ENCODE assay signal across 1 cellular context in the genomic region with DNA sequence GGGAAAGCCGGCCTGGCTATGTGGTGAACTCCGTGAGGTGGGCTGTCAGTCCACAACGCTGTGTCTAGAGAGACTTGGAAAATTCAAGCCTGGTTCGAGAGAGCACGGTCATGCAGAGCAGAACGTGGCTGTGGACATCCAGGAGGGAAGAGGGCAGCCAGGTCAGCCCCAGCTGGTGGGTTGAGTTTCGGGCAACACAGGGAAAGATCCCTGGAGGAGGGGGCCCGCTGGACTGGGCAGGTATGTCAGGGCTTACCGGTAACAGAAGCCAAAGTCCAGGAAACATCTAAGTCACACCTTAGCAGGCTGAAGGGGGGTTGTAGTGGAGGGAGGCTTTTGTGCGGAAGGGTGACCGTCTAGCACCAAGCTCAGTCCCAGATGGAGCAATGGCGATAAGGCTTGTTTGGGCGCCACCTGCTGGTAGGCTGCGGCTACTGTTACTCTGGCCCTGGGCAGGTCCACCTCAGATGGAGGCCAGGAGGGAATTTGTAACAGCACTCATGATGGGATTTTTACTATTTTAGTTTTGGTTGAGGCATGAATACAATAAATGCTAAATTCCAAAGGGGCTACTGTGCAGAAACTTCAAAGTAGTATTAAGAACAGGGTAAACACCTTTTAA.
TF ChIP-seq lines count a peak whose summit lies in the region.

No MANE protein-coding gene starts in this region.

TF ChIP-seq in GM12878, 131 proteins besides CTCF, POLR2A, EP300 and RAD21 (continued from another document):
- TF ChIP-seq, protein P1, sequence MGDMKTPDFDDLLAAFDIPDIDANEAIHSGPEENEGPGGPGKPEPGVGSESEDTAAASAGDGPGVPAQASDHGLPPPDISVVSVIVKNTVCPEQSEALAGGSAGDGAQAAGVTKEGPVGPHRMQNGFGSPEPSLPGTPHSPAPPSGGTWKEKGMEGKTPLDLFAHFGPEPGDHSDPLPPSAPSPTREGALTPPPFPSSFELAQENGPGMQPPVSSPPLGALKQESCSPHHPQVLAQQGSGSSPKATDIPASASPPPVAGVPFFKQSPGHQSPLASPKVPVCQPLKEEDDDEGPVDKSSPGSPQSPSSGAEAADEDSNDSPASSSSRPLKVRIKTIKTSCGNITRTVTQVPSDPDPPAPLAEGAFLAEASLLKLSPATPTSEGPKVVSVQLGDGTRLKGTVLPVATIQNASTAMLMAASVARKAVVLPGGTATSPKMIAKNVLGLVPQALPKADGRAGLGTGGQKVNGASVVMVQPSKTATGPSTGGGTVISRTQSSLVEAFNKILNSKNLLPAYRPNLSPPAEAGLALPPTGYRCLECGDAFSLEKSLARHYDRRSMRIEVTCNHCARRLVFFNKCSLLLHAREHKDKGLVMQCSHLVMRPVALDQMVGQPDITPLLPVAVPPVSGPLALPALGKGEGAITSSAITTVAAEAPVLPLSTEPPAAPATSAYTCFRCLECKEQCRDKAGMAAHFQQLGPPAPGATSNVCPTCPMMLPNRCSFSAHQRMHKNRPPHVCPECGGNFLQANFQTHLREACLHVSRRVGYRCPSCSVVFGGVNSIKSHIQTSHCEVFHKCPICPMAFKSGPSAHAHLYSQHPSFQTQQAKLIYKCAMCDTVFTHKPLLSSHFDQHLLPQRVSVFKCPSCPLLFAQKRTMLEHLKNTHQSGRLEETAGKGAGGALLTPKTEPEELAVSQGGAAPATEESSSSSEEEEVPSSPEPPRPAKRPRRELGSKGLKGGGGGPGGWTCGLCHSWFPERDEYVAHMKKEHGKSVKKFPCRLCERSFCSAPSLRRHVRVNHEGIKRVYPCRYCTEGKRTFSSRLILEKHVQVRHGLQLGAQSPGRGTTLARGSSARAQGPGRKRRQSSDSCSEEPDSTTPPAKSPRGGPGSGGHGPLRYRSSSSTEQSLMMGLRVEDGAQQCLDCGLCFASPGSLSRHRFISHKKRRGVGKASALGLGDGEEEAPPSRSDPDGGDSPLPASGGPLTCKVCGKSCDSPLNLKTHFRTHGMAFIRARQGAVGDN (IDR thresholded peaks at IDR 0.05) = no peak
- TF ChIP-seq SREBF1 (IDR thresholded peaks at IDR 0.05; ENCODE audit: low read length) = no peak
- TF ChIP-seq MEF2A (IDR thresholded peaks at IDR 0.05; ENCODE audit: insufficient read depth, low read depth, low read length) = no peak
- no peak for TF ChIP-seq ESRRA (IDR thresholded peaks at IDR 0.05; ENCODE audit: low read length)
- no peak for TF ChIP-seq KDM1A (IDR thresholded peaks at IDR 0.05; ENCODE audit: borderline replicate concordance)
- TF ChIP-seq RUNX3 (IDR thresholded peaks at IDR 0.05; ENCODE audit: low read length) = peak; percentile 43
- no peak for TF ChIP-seq NFYA (IDR thresholded peaks at IDR 0.05; ENCODE audit: borderline replicate concordance, low read depth, low read length)
- TF ChIP-seq ZNF207 (IDR thresholded peaks at IDR 0.05; ENCODE audit: borderline replicate concordance) = no peak
- no peak for TF ChIP-seq GABPA (IDR thresholded peaks at IDR 0.05; ENCODE audit: low read depth)
- TF ChIP-seq, protein P2, sequence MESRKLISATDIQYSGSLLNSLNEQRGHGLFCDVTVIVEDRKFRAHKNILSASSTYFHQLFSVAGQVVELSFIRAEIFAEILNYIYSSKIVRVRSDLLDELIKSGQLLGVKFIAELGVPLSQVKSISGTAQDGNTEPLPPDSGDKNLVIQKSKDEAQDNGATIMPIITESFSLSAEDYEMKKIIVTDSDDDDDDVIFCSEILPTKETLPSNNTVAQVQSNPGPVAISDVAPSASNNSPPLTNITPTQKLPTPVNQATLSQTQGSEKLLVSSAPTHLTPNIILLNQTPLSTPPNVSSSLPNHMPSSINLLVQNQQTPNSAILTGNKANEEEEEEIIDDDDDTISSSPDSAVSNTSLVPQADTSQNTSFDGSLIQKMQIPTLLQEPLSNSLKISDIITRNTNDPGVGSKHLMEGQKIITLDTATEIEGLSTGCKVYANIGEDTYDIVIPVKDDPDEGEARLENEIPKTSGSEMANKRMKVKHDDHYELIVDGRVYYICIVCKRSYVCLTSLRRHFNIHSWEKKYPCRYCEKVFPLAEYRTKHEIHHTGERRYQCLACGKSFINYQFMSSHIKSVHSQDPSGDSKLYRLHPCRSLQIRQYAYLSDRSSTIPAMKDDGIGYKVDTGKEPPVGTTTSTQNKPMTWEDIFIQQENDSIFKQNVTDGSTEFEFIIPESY (IDR thresholded peaks at IDR 0.05) = no peak
- TF ChIP-seq NR2C2 (IDR thresholded peaks at IDR 0.05; ENCODE audit: borderline replicate concordance, control insufficient read depth, insufficient read length, low read depth) = no peak
- peak; percentile 90 for TF ChIP-seq SMC3 (IDR thresholded peaks at IDR 0.05; ENCODE audit: borderline replicate concordance, low read length)
- TF ChIP-seq PML (IDR thresholded peaks at IDR 0.05; ENCODE audit: low read length) = no peak
- TF ChIP-seq PKNOX1 (IDR thresholded peaks at IDR 0.05) = no peak
- no peak for TF ChIP-seq IRF3 (IDR thresholded peaks at IDR 0.05)
- no peak for TF ChIP-seq CHD1 (IDR thresholded peaks at IDR 0.05; ENCODE audit: low read depth, low read length)
- TF ChIP-seq KLF5 (IDR thresholded peaks at IDR 0.05; ENCODE audit: partially characterized antibody) = no peak
- TF ChIP-seq YY1 (IDR thresholded peaks at IDR 0.05; ENCODE audit: low read depth, low read length) = peak; percentile 89
- TF ChIP-seq SIN3A (IDR thresholded peaks at IDR 0.05; ENCODE audit: low read depth, low read length) = no peak
